ENCODE assay signal across 20 cellular contexts in genomic region chr11:61132646-61133045, GRCh38. TPM values are rescaled to one million over a fixed set of nuclear protein-coding genes. Genes with fewer than 3 reads are reported as not detected.
"Had no signal": no experiment of that assay in that cellular context is flagged by ENCODE, and none has a peak within 500 bp of the region (broad histone marks: within the 10 kb centered on the region; RNA-seq: fewer than 3 reads in every experiment).

No MANE protein-coding gene starts in this region.

- H3K27me3 ChIP-seq: colonic mucosa, esophagus squamous epithelium, gastroesophageal sphincter, neutrophil had no signal

- H3K4me3 ChIP-seq: colonic mucosa, esophagus squamous epithelium, gastroesophageal sphincter, psoas muscle had no signal

- H3K36me3 ChIP-seq: colonic mucosa had no signal

- H3K27ac ChIP-seq: colonic mucosa, esophagus squamous epithelium, gastroesophageal sphincter, neutrophil, psoas muscle had no signal

- DNase-seq: colonic mucosa; dermis blood vessel endothelial cell; esophagus squamous epithelium; foreskin fibroblast; immature natural killer cell; left cardiac atrium; mammary epithelial cell; naive thymus-derived CD4-positive, alpha-beta T cell; psoas muscle; stimulated activated CD4-positive, alpha-beta T cell treated with anti-CD3 and anti-CD28 coated beads, Interleukin-2, amount 100 ng/mL, for 24 hours; stimulated activated naive CD4-positive, alpha-beta T cell treated with Interleukin-2 at 50 U/mL for 16 hours had no signal

- H3K9me3 ChIP-seq: colonic mucosa, esophagus squamous epithelium, gastroesophageal sphincter, neutrophil, psoas muscle had no signal

- FAIRE-seq: keratinocyte, urothelium cell line had no signal

- ATAC-seq: gastroesophageal sphincter; left cardiac atrium; naive thymus-derived CD4-positive, alpha-beta T cell; psoas muscle; sciatic nerve had no signal

RNA-seq across cellular contexts. Expression of gene CD5, which starts 30.4 kb away (rescaled TPM):
- total RNA-seq: dermis blood vessel endothelial cell, epithelial cell of proximal tubule, mammary epithelial cell, osteoblast, skeletal muscle tissue had no signal
- polyA plus RNA-seq: keratinocyte, mammary epithelial cell, neural cell had no signal
